In genomic region chr6:17612048-17612447, GRCh38 we compare ENCODE assay signal across 15 cellular contexts.
"Had no signal": no experiment of that assay in that cellular context is flagged by ENCODE, and none has a peak within 500 bp of the region (broad histone marks: within the 10 kb centered on the region; RNA-seq: fewer than 3 reads in every experiment).

No MANE protein-coding gene starts in this region.

- H3K27ac Mint-ChIP-seq: progenitor cell of endocrine pancreas had no signal

- DNase-seq: activated CD4-positive, alpha-beta T cell treated with anti-CD3 and anti-CD28 coated beads for 1 hour; activated gamma-delta T cell treated with Interleukin-2 at 50 U/mL for 16 hours; activated T-cell treated with anti-CD3 and anti-CD28 coated beads for 4 hours; adrenal gland; central memory CD4-positive, alpha-beta T cell; effector memory CD4-positive, alpha-beta T cell; hippocampal formation; kidney glomerular epithelial cell; nucleus accumbens; right cardiac atrium; stimulated activated naive CD4-positive, alpha-beta T cell; substantia nigra; transverse colon had no signal

- H3K27me3 Mint-ChIP-seq: progenitor cell of endocrine pancreas had no signal

- ATAC-seq: gastroesophageal sphincter, right cardiac atrium had no signal
